Comparison of ENCODE assay signal across 8 cellular contexts in genomic region chr11:22244986-22245592, GRCh38. TPM values are rescaled to one million over a fixed set of nuclear protein-coding genes. Genes with fewer than 3 reads are reported as not detected.
A peak's percentile ranks its signal among the peaks of the same experiment; 100 is the strongest.
DNase-seq lines count a peak whose midpoint lies in the region; TF ChIP-seq lines count a peak whose summit lies in the region.

No MANE protein-coding gene starts in this region.

- POLR2A ChIA-PET in HEK293T (lab: Yijun Ruan, JAX), result interaction anchor here (1.0 kb wide), 1 partner anchor 52 kb away, joined by 4 read pairs; the partner anchor contains the start of gene ANO5

- CTCF ChIA-PET in HEK293T (lab: Yijun Ruan, JAX), result interaction anchor here (0.6 to 1.1 kb wide), 2 partner anchors 15 to 82 kb away, joined by 3 to 5 read pairs; no protein-coding TSS in a partner anchor

- no peak overlapping the region for H3K4me3 ChIP-seq in GM12865 (ENCODE audit: low read depth, low read length)
- no peak overlapping the region for H3K4me3 ChIP-seq in LNCaP clone FGC (ENCODE audit: low read depth, low read length)

- no peak for TF ChIP-seq POLR2A in erythroblast (IDR thresholded peaks at IDR 0.05; ENCODE audit: low read length)

- DNase-seq in ACHN (peak; percentile 42), GM12865 (ENCODE audit: low read depth) (peak; percentile 53), HEK293T (ENCODE audit: extremely low spot score) (peak; percentile 54), LNCaP clone FGC (ENCODE audit: low read depth) (peak; percentile 1), T follicular helper cell (ENCODE audit: low read depth) (peak; percentile 0), erythroblast (lab: John Stamatoyannopoulos, UW) (peak; percentile 26 to 48), myocyte (ENCODE audit: low read depth) (peak; percentile 8), GM19238 (ENCODE audit: insufficient read length, low spot score) (no peak)

- in situ Hi-C loops in ACHN (cut with HindIII; ENCODE audit: low pct_ligation_motif_present, low pct_unique_long_range_greater_than_20kb, low sequenced_read_pairs), result no loop called here

- TF ChIP-seq CTCF in GM12865 (IDR thresholded peaks at IDR 0.05; ENCODE audit: insufficient read depth, low read depth, low read length, missing control alignments) (peak; percentile 62), LNCaP clone FGC (IDR thresholded peaks at IDR 0.05; ENCODE audit: control insufficient read depth, extremely low read depth, insufficient read depth) (peak; percentile 70)

TF ChIP-seq in HEK293T, 16 proteins besides CTCF, POLR2A, EP300 and RAD21:
- TF ChIP-seq CTBP1 (IDR thresholded peaks at IDR 0.05; ENCODE audit: borderline replicate concordance) (no peak), ARNT (IDR thresholded peaks at IDR 0.05) (no peak), ZNF384 (IDR thresholded peaks at IDR 0.05) (no peak), SP1 (IDR thresholded peaks at IDR 0.05) (no peak), PKNOX1 (IDR thresholded peaks at IDR 0.05) (no peak), FOXM1 (IDR thresholded peaks at IDR 0.05; ENCODE audit: borderline replicate concordance) (no peak), FOXA1 (IDR thresholded peaks at IDR 0.05) (no peak), BHLHE40 (IDR thresholded peaks at IDR 0.05; ENCODE audit: borderline replicate concordance) (no peak), ELF4 (IDR thresholded peaks at IDR 0.05) (no peak)
TF ChIP-seq in HEK293T: peak in this region for 0.

RNA-seq across cellular contexts. Expression of gene ANO5, which starts 52.2 kb away (rescaled TPM):
- total RNA-seq in myocyte, result not detected in 2 replicates
- 0.08 TPM for polyA plus RNA-seq in myocyte (2012)
